7 cellular contexts compared by ENCODE assay signal in genomic region chr15:63093486-63094205, GRCh38. TPM values are rescaled to one million over a fixed set of nuclear protein-coding genes. Genes with fewer than 3 reads are reported as not detected.
DNase-seq lines count a peak whose midpoint lies in the region; ATAC-seq and TF ChIP-seq lines count a peak whose summit lies in the region.

No MANE protein-coding gene starts in this region.

- peak; percentile 94 for ATAC-seq in Right ventricle myocardium inferior

- H3K36me3 Mint-ChIP-seq in activated naive CD4-positive, alpha-beta T cell treated with anti-CD3 and anti-CD28 coated beads, Interleukin-2, amount 10 ng/mL, durations not matched to agents 7 days and 5 days = no peaks in the 10 kb centered on the region

- no peaks in the 10 kb centered on the region for H3K36me3 ChIP-seq in uterus

- TF ChIP-seq CTCF in GM13977 (IDR thresholded peaks at IDR 0.05; ENCODE audit: extremely low read depth, insufficient read depth, missing control alignments) (peak; percentile 91), uterus (IDR thresholded peaks at IDR 0.05) (peak; percentile 90 to 94 (median 92))

- H3K27ac Mint-ChIP-seq in activated naive CD4-positive, alpha-beta T cell treated with anti-CD3 and anti-CD28 coated beads, Interleukin-2, amount 10 ng/mL, durations not matched to agents 7 days and 5 days = no peak overlapping the region

- no peak overlapping the region for H3K27ac ChIP-seq in uterus

- H3K4me1 Mint-ChIP-seq in activated naive CD4-positive, alpha-beta T cell treated with anti-CD3 and anti-CD28 coated beads, Interleukin-2, amount 10 ng/mL, durations not matched to agents 7 days and 5 days = peaks cover 4% of the 10 kb centered on the region

- H3K27me3 Mint-ChIP-seq in activated naive CD4-positive, alpha-beta T cell treated with anti-CD3 and anti-CD28 coated beads, Interleukin-2, amount 10 ng/mL, durations not matched to agents 7 days and 5 days = peaks cover 14% of the 10 kb centered on the region

- H3K27me3 ChIP-seq in uterus = no peaks in the 10 kb centered on the region

- no peaks in the 10 kb centered on the region for H3K9me3 ChIP-seq in uterus

- DNase-seq in GM13977 (ENCODE audit: low spot score) (peak; percentile 82), NAMALWA (ENCODE audit: low spot score) (peak; percentile 80), SKM-1 (lab: John Stamatoyannopoulos, UW; ENCODE audit: unreplicated experiment) (peak; percentile 74), Right ventricle myocardium inferior (ENCODE audit: missing footprints) (peak; percentile 77), posterior vena cava (ENCODE audit: low spot score) (peak; percentile 90), uterus (peak; percentile 86 to 87)
- peak; percentile 85 for DNase-seq in activated naive CD4-positive, alpha-beta T cell treated with anti-CD3 and anti-CD28 coated beads, Interleukin-2, amount 10 ng/mL, durations not matched to agents 7 days and 5 days

- in situ Hi-C loops in GM13977 (cut with MboI; ENCODE audit: low pct_unique_long_range_greater_than_20kb, low sequenced_read_pairs, unreplicated experiment) = no loop called here

- CTCF ChIA-PET in activated naive CD4-positive, alpha-beta T cell treated with anti-CD3 and anti-CD28 coated beads, Interleukin-2, amount 10 ng/mL, durations not matched to agents 7 days and 5 days (lab: Charles Lee) = interaction anchor here (0.8 to 4.0 kb wide), 12 partner anchors 11 to 311 kb away, joined by 3 to 35 read pairs (median 4); no protein-coding TSS in a partner anchor

- TF ChIP-seq POLR2A in uterus (IDR thresholded peaks at IDR 0.05) = no peak

- no peak overlapping the region for H3K4me3 Mint-ChIP-seq in activated naive CD4-positive, alpha-beta T cell treated with anti-CD3 and anti-CD28 coated beads, Interleukin-2, amount 10 ng/mL, durations not matched to agents 7 days and 5 days

- H3K9me3 Mint-ChIP-seq in activated naive CD4-positive, alpha-beta T cell treated with anti-CD3 and anti-CD28 coated beads, Interleukin-2, amount 10 ng/mL, durations not matched to agents 7 days and 5 days = no peaks in the 10 kb centered on the region

- intact Hi-C loops in Right ventricle myocardium inferior (cut with DNase I) = loop anchor here (1.0 kb wide), 3 partner anchors 45 to 311 kb away; no protein-coding TSS in a partner anchor
- intact Hi-C loops in posterior vena cava (cut with DNase I) = loop anchor here (1.0 to 5.0 kb wide), 3 partner anchors 246 to 311 kb away; no protein-coding TSS in a partner anchor
- intact Hi-C loops in uterus (cut with DNase I; ENCODE audit: low total_unique reads) = loop anchor here (5.0 kb wide), 2 partner anchors 46 to 246 kb away; no protein-coding TSS in a partner anchor

- H3K4me3 ChIP-seq in uterus = no peak overlapping the region

- H3K4me1 ChIP-seq in uterus = no peaks in the 10 kb centered on the region

RNA-seq across cellular contexts. Expression of gene LACTB, which starts 28.0 kb away (rescaled TPM):
- total RNA-seq in Right ventricle myocardium inferior (29.5 TPM), posterior vena cava (10 to 100 TPM; 14.3 to 21.2 TPM), uterus (10 to 100 TPM in 2 of 4 donors, 1 to 10 TPM in 2; 7.9 to 13.6 (median 9.6) TPM)

RNA-seq across cellular contexts. Expression of gene TPM1, which starts 51.1 kb away (rescaled TPM):
- total RNA-seq in Right ventricle myocardium inferior (13,805 TPM), posterior vena cava (1,000 to 10,000 TPM; 1,343 to 1,694 TPM), uterus (1,000 to 10,000 TPM in 2 of 4 donors, 100 to 1,000 TPM in 2; 622 to 1,998 (median 1,003) TPM)
